In the genomic region with DNA sequence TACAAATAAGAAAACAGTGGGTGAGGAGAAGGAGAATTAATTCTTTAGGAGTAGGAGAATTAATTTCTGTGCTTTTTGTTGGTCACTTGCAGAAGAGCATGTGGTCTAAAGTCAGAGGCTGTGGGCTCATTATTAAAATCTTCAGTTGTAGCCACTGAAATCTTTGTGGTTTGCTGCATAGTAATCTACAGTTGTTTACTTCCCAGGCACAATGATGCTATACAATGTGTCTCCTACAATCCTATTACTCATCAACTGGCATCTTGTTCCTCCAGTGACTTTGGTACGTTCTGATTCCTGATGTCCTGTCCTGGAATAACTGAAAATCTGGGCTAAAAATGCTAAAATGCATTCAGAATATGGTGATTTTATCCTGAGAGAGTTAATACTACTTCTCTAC, we compare ENCODE assay signal across 1 cellular context.
TF ChIP-seq lines count a peak whose summit lies in the region.

No MANE protein-coding gene starts in this region.

TF ChIP-seq in GM12878, 131 proteins besides CTCF, POLR2A, EP300 and RAD21:
- TF ChIP-seq KAT2A (conservative IDR thresholded peaks at IDR 0.05; ENCODE audit: control insufficient read depth, low read depth, low read length) (no peak), RUNX3 (IDR thresholded peaks at IDR 0.05; ENCODE audit: low read length) (peak; percentile 79), TCF12 (IDR thresholded peaks at IDR 0.05; ENCODE audit: low read depth, low read length) (no peak), MTA2 (IDR thresholded peaks at IDR 0.05; ENCODE audit: low read depth) (0 out of 2 replicates have a peak, but pooled peaks have one; percentile 32), ATF7 (IDR thresholded peaks at IDR 0.05; ENCODE audit: low read depth) (0 out of 2 replicates have a peak, but pooled peaks have one; percentile 11), IKZF2 (IDR thresholded peaks at IDR 0.05) (peak; percentile 26 to 28; a peak in 1 of 4 replicates), ZZZ3 (IDR thresholded peaks at IDR 0.05; ENCODE audit: control insufficient read depth, insufficient read length, low read depth) (no peak), HDGF (IDR thresholded peaks at IDR 0.05) (no peak), IRF4 (IDR thresholded peaks at IDR 0.05; ENCODE audit: low read depth, low read length) (no peak)
- TF ChIP-seq, protein P1, sequence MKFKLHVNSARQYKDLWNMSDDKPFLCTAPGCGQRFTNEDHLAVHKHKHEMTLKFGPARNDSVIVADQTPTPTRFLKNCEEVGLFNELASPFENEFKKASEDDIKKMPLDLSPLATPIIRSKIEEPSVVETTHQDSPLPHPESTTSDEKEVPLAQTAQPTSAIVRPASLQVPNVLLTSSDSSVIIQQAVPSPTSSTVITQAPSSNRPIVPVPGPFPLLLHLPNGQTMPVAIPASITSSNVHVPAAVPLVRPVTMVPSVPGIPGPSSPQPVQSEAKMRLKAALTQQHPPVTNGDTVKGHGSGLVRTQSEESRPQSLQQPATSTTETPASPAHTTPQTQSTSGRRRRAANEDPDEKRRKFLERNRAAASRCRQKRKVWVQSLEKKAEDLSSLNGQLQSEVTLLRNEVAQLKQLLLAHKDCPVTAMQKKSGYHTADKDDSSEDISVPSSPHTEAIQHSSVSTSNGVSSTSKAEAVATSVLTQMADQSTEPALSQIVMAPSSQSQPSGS (IDR thresholded peaks at IDR 0.05; ENCODE audit: low read length): peak; percentile 52; the same call in 1 of the 2 replicates
- TF ChIP-seq, protein P2, sequence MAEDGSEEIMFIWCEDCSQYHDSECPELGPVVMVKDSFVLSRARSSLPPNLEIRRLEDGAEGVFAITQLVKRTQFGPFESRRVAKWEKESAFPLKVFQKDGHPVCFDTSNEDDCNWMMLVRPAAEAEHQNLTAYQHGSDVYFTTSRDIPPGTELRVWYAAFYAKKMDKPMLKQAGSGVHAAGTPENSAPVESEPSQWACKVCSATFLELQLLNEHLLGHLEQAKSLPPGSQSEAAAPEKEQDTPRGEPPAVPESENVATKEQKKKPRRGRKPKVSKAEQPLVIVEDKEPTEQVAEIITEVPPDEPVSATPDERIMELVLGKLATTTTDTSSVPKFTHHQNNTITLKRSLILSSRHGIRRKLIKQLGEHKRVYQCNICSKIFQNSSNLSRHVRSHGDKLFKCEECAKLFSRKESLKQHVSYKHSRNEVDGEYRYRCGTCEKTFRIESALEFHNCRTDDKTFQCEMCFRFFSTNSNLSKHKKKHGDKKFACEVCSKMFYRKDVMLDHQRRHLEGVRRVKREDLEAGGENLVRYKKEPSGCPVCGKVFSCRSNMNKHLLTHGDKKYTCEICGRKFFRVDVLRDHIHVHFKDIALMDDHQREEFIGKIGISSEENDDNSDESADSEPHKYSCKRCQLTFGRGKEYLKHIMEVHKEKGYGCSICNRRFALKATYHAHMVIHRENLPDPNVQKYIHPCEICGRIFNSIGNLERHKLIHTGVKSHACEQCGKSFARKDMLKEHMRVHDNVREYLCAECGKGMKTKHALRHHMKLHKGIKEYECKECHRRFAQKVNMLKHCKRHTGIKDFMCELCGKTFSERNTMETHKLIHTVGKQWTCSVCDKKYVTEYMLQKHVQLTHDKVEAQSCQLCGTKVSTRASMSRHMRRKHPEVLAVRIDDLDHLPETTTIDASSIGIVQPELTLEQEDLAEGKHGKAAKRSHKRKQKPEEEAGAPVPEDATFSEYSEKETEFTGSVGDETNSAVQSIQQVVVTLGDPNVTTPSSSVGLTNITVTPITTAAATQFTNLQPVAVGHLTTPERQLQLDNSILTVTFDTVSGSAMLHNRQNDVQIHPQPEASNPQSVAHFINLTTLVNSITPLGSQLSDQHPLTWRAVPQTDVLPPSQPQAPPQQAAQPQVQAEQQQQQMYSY (CRISPR knock-in tag; IDR thresholded peaks at IDR 0.05): no peak
